8 cellular contexts compared by ENCODE assay signal in genomic region chr21:31132574-31133242, GRCh38.
A peak's percentile ranks its signal among the peaks of the same experiment; 100 is the strongest.
DNase-seq lines count a peak whose midpoint lies in the region; ATAC-seq and TF ChIP-seq lines count a peak whose summit lies in the region.
"Had no signal": no experiment of that assay in that cellular context is flagged by ENCODE, and none has a peak within 500 bp of the region (broad histone marks: within the 10 kb centered on the region; RNA-seq: fewer than 3 reads in every experiment).

No MANE protein-coding gene starts in this region.

- H3K27ac Mint-ChIP-seq in progenitor cell of endocrine pancreas = peak overlapping the region; percentile 39

- peak; percentile 57 for DNase-seq in activated T-cell treated with anti-CD3 and anti-CD28 coated beads, Interleukin-2, amount 50 U/mL, for 4 hours
- no peak for DNase-seq in progenitor cell of endocrine pancreas (ENCODE audit: low spot score, unreplicated experiment)
- DNase-seq in middle frontal gyrus (ENCODE audit: extremely low spot score, low spot score) = no peak
- DNase-seq in NCI-H1105 treated with DMSO at 0.1 percent for 48 hours (lab: John Stamatoyannopoulos, UW) = no peak
- DNase-seq: naive B cell had no signal

- peaks cover 57% of the 10 kb centered on the region for H3K4me1 Mint-ChIP-seq in activated T-cell treated with anti-CD3 and anti-CD28 coated beads, Interleukin-2, amount 50 U/mL, for 4 hours (ENCODE audit: low read depth)
- peaks cover 5% of the 10 kb centered on the region for H3K4me1 Mint-ChIP-seq in progenitor cell of endocrine pancreas (ENCODE audit: low read depth)

- no peaks in the 10 kb centered on the region for H3K9me3 Mint-ChIP-seq in activated T-cell treated with anti-CD3 and anti-CD28 coated beads, Interleukin-2, amount 50 U/mL, for 4 hours
- no peaks in the 10 kb centered on the region for H3K9me3 Mint-ChIP-seq in progenitor cell of endocrine pancreas (ENCODE audit: low read depth)

- H3K4me3 Mint-ChIP-seq in activated T-cell treated with anti-CD3 and anti-CD28 coated beads, Interleukin-2, amount 50 U/mL, for 4 hours = peak overlapping the region; percentile 66
- no peak overlapping the region for H3K4me3 Mint-ChIP-seq in progenitor cell of endocrine pancreas (ENCODE audit: low read depth)

- H3K36me3 Mint-ChIP-seq in activated T-cell treated with anti-CD3 and anti-CD28 coated beads, Interleukin-2, amount 50 U/mL, for 4 hours (ENCODE audit: insufficient read depth) = peaks cover 68% of the 10 kb centered on the region
- peaks cover 15% of the 10 kb centered on the region for H3K36me3 Mint-ChIP-seq in progenitor cell of endocrine pancreas (ENCODE audit: insufficient read depth)
- H3K36me3 Mint-ChIP-seq: naive B cell had no signal

- no peak for TF ChIP-seq CTCF in progenitor cell of endocrine pancreas (IDR thresholded peaks at IDR 0.05; ENCODE audit: unreplicated experiment)

- ATAC-seq in GM21390 (IDR thresholded peaks at IDR 0.05; ENCODE audit: unreplicated experiment) = peak; percentile 82
- peak; percentile 79 for ATAC-seq in HG03571 (IDR thresholded peaks at IDR 0.05; ENCODE audit: unreplicated experiment)
- peak; percentile 76 to 84 for ATAC-seq in activated T-cell treated with anti-CD3 and anti-CD28 coated beads, Interleukin-2, amount 50 U/mL, for 4 hours
- no peak for ATAC-seq in GM19023 (IDR thresholded peaks at IDR 0.05; ENCODE audit: unreplicated experiment)

- no peaks in the 10 kb centered on the region for H3K27me3 Mint-ChIP-seq in activated T-cell treated with anti-CD3 and anti-CD28 coated beads, Interleukin-2, amount 50 U/mL, for 4 hours (ENCODE audit: low read depth)
- no peaks in the 10 kb centered on the region for H3K27me3 Mint-ChIP-seq in progenitor cell of endocrine pancreas
